8 cellular contexts compared by ENCODE assay signal in the genomic region with DNA sequence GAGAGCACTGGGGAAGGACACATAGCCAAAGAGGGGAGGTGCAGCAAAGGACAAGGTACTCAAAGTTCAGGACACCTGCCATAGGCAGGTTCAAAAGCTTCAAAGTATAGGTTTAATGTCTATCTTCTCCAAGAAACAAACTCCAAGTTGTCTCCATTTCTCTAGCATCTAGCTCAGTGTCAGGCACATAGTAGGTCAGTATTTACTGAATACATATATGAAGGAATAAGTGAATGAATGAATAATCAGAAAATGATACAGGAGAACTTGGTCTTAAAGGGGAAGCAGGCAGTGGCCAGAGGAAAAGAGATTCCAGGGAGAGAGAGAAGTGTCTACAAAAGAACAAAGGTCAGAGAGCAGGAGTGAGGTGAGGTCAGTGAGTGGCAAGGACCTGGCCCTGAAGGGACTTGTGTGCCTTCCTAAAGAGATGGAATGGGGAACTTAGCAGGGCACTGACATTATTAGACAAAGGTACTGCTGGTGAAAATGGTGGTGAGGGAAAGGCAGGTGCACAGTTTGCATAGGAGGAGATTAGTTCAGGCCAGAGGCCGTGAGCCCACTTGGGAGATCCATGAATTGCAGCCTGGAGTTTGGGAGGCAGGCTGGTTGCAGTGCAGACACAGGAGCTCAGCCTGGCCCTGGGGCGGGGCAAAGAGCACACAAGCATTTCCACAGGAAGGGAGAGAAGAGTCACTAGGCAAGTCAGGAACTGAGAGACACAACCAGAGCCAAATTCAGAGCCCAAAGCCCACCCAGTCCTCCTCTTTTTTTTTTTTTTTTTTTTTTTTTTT. TPM values are rescaled to one million over a fixed set of nuclear protein-coding genes. Genes with fewer than 3 reads are reported as not detected.
DNase-seq lines count a peak whose midpoint lies in the region; ATAC-seq and TF ChIP-seq lines count a peak whose summit lies in the region.

No MANE protein-coding gene starts in this region.

- H3K9me3 ChIP-seq in uterus = no peaks in the 10 kb centered on the region

- peaks cover 37% of the 10 kb centered on the region for H3K36me3 Mint-ChIP-seq in activated naive CD4-positive, alpha-beta T cell treated with anti-CD3 and anti-CD28 coated beads, Interleukin-2, amount 10 ng/mL, durations not matched to agents 7 days and 5 days
- peaks cover 21% of the 10 kb centered on the region for H3K36me3 Mint-ChIP-seq in activated naive CD8-positive, alpha-beta T cell treated with anti-CD3 and anti-CD28 coated beads, Interleukin-2, amount 50 U/mL, for 24 hours (ENCODE audit: low read depth)

- H3K27me3 Mint-ChIP-seq in activated naive CD4-positive, alpha-beta T cell treated with anti-CD3 and anti-CD28 coated beads, Interleukin-2, amount 10 ng/mL, durations not matched to agents 7 days and 5 days = no peaks in the 10 kb centered on the region
- no peaks in the 10 kb centered on the region for H3K27me3 Mint-ChIP-seq in activated naive CD8-positive, alpha-beta T cell treated with anti-CD3 and anti-CD28 coated beads, Interleukin-2, amount 50 U/mL, for 24 hours

- CTCF ChIA-PET in activated naive CD4-positive, alpha-beta T cell treated with anti-CD3 and anti-CD28 coated beads, Interleukin-2, amount 10 ng/mL, durations not matched to agents 7 days and 5 days (lab: Charles Lee) = interaction anchor here (1.0 to 1.4 kb wide), 4 partner anchors 11 to 52 kb away, joined by 3 to 6 read pairs (median 4); no protein-coding TSS in a partner anchor

- no peak overlapping the region for H3K4me3 ChIP-seq in uterus

- H3K27ac ChIP-seq in layer of hippocampus (ENCODE audit: low read depth, low read length) (peak overlapping the region; percentile 27), uterus (peak overlapping the region; percentile 82 to 92)

- TF ChIP-seq POLR2A in uterus (IDR thresholded peaks at IDR 0.05) = no peak

- H3K4me3 Mint-ChIP-seq in activated naive CD4-positive, alpha-beta T cell treated with anti-CD3 and anti-CD28 coated beads, Interleukin-2, amount 10 ng/mL, durations not matched to agents 7 days and 5 days = peak overlapping the region; percentile 7
- peak overlapping the region; percentile 39 for H3K4me3 Mint-ChIP-seq in activated naive CD8-positive, alpha-beta T cell treated with anti-CD3 and anti-CD28 coated beads, Interleukin-2, amount 50 U/mL, for 24 hours

- DNase-seq in activated naive CD4-positive, alpha-beta T cell treated with anti-CD3 and anti-CD28 coated beads, Interleukin-2, amount 10 ng/mL, durations not matched to agents 7 days and 5 days = no peak
- DNase-seq in activated naive CD4-positive, alpha-beta T cell treated with Interleukin-2 at 50 U/mL for 16 hours = no peak
- DNase-seq in activated naive CD8-positive, alpha-beta T cell treated with anti-CD3 and anti-CD28 coated beads, Interleukin-2, amount 50 U/mL, for 24 hours = no peak
- DNase-seq in uterus (no peak), COLO829 (ENCODE audit: low spot score) (no peak)

- peak overlapping the region; percentile 65 for H3K27ac Mint-ChIP-seq in activated naive CD4-positive, alpha-beta T cell treated with anti-CD3 and anti-CD28 coated beads, Interleukin-2, amount 10 ng/mL, durations not matched to agents 7 days and 5 days
- peak overlapping the region; percentile 91 for H3K27ac Mint-ChIP-seq in activated naive CD8-positive, alpha-beta T cell treated with anti-CD3 and anti-CD28 coated beads, Interleukin-2, amount 50 U/mL, for 24 hours

- ATAC-seq in activated naive CD8-positive, alpha-beta T cell treated with anti-CD3 and anti-CD28 coated beads, Interleukin-2, amount 50 U/mL, for 24 hours = peak; percentile 23
- ATAC-seq in GM18909 (IDR thresholded peaks at IDR 0.05; ENCODE audit: poor library complexity, unreplicated experiment) (no peak), GM21515 (IDR thresholded peaks at IDR 0.05; ENCODE audit: unreplicated experiment) (no peak)

- H3K4me1 ChIP-seq in uterus = peaks cover 4 to 15% of the 10 kb centered on the region in 2 donors

- intact Hi-C loops in uterus (cut with DNase I; ENCODE audit: low total_unique reads) = no loop called here

- H3K36me3 ChIP-seq in uterus = no peaks in the 10 kb centered on the region

- H3K27me3 ChIP-seq in layer of hippocampus (ENCODE audit: control insufficient read depth, insufficient read depth, low read length) (no peaks in the 10 kb centered on the region), uterus (no peaks in the 10 kb centered on the region)

- no peaks in the 10 kb centered on the region for H3K9me3 Mint-ChIP-seq in activated naive CD4-positive, alpha-beta T cell treated with anti-CD3 and anti-CD28 coated beads, Interleukin-2, amount 10 ng/mL, durations not matched to agents 7 days and 5 days
- no peaks in the 10 kb centered on the region for H3K9me3 Mint-ChIP-seq in activated naive CD8-positive, alpha-beta T cell treated with anti-CD3 and anti-CD28 coated beads, Interleukin-2, amount 50 U/mL, for 24 hours

- no peak for TF ChIP-seq CTCF in uterus (IDR thresholded peaks at IDR 0.05)

- peaks cover 87% of the 10 kb centered on the region for H3K4me1 Mint-ChIP-seq in activated naive CD4-positive, alpha-beta T cell treated with anti-CD3 and anti-CD28 coated beads, Interleukin-2, amount 10 ng/mL, durations not matched to agents 7 days and 5 days
- peaks cover 93% of the 10 kb centered on the region for H3K4me1 Mint-ChIP-seq in activated naive CD8-positive, alpha-beta T cell treated with anti-CD3 and anti-CD28 coated beads, Interleukin-2, amount 50 U/mL, for 24 hours

RNA-seq across cellular contexts. Expression of gene TBC1D2B, which starts 21.4 kb away (rescaled TPM):
- total RNA-seq in uterus = 10 to 100 TPM; 27.7 to 89.0 (median 57.9) TPM

RNA-seq across cellular contexts. Expression of gene SH2D7, which starts 36.2 kb away (rescaled TPM):
- not detected for total RNA-seq in uterus
